ENCODE assay signal across 19 cellular contexts in the genomic region with DNA sequence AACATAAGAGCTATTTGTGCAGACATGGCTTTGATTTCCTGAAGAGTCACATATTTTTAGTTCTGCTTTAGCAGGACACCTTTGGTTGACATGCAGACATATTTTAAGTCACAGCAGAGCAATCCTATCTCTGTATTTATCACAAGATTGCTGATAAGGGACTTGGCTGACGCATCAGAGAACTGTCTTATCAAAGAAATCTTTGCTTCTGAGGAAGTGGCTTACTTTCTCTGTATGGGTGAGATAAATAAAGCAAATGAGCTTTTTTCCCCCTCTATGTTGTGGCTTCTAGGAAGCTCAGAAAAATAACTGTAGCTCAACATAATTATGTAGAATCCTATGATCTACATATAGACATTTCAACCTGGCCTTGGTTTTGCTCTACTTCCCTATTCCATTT. TPM values are rescaled to one million over a fixed set of nuclear protein-coding genes. Genes with fewer than 3 reads are reported as not detected.
DNase-seq lines count a peak whose midpoint lies in the region; ATAC-seq, FAIRE-seq and TF ChIP-seq lines count a peak whose summit lies in the region.
"Not testable (repeated sequence)": the region's sequence is repeated elsewhere in the genome, so short reads cannot be mapped to it uniquely, and the experiment has no call there.
"Had no signal": no experiment of that assay in that cellular context is flagged by ENCODE, and none has a peak within 500 bp of the region (broad histone marks: within the 10 kb centered on the region; RNA-seq: fewer than 3 reads in every experiment).

No MANE protein-coding gene starts in this region.

- H3K79me2 ChIP-seq in K562 (ENCODE audit: control insufficient read depth, insufficient read depth, low read length): not testable (repeated sequence)

- H3K4me3 Mint-ChIP-seq in CD4-positive, alpha-beta T cell; activated T-cell treated with anti-CD3 and anti-CD28 coated beads, Interleukin-2, amount 50 U/mL, for 72 hours: not testable (repeated sequence)

- not testable (repeated sequence) for TF ChIP-seq POLR2A in K562 (conservative IDR thresholded peaks at IDR 0.05)

- intact Hi-C loops in CD4-positive, alpha-beta T cell (cut with DNase I, micrococcal nuclease): loop anchor here (5.0 to 10.0 kb wide), 6 partner anchors 125 to 828 kb away; partner anchors contain the start of genes ELK1 (in 2 of the 2), UBA1 (in 2 of the 2) and UXT (in 2 of the 2)
- intact Hi-C loops in K562 (cut with micrococcal nuclease): not testable (repeated sequence)
- intact Hi-C loops in pancreas (cut with DNase I): loop anchor here in 1 of 3 donors (10.0 kb wide), 1 partner anchor 175 kb away; no protein-coding TSS in a partner anchor

- TF ChIP-seq CTCF in CD4-positive, alpha-beta T cell (IDR thresholded peaks at IDR 0.05); K562 (IDR thresholded peaks at IDR 0.05 in 2 of 3, conservative IDR thresholded peaks at IDR 0.05 in 1 of 3; ENCODE audit: insufficient read depth in 2 of 3, low read depth in 1 of 3, low read length in 3 of 3); pancreas (IDR thresholded peaks at IDR 0.05): not testable (repeated sequence)

- not testable (repeated sequence) for H4K20me1 ChIP-seq in K562 (replicated peaks; ENCODE audit: control insufficient read depth, insufficient read depth, low read length)

- TF ChIP-seq RAD21 in K562 (CRISPR knock-in tag; conservative IDR thresholded peaks at IDR 0.05 in 1 of 2, IDR thresholded peaks at IDR 0.05 in 1 of 2): not testable (repeated sequence)

- in situ Hi-C loops in K562 (cut with MboI): loop anchor here (10.0 kb wide), 1 partner anchor 195 kb away; no protein-coding TSS in a partner anchor

- H3K9ac ChIP-seq in K562 (ENCODE audit: insufficient read depth in 1 of 2, low read depth in 2 of 2, low read length in 2 of 2): not testable (repeated sequence)

- H3K9me3 ChIP-seq in CD4-positive, alpha-beta T cell (ENCODE audit: control insufficient read depth, low read length); K562 (replicated peaks; ENCODE audit: control insufficient read depth, insufficient read depth, low read depth, low read length); pancreas: not testable (repeated sequence)

- not testable (repeated sequence) for DNase-seq in CD4-positive, alpha-beta T cell; GM18507 (ENCODE audit: extremely low spot score, insufficient read length, low read depth); activated T-cell treated with anti-CD3 and anti-CD28 coated beads, Interleukin-2, amount 50 U/mL, for 72 hours; K562 (ENCODE audit: extremely low read depth in 1 of 4, low spot score in 3 of 4); pancreas

- H3K4me3 ChIP-seq in K562, pancreas: not testable (repeated sequence)

- not testable (repeated sequence) for H3K4me2 ChIP-seq in K562 (ENCODE audit: insufficient read depth, low read length)

- H3K9me3 Mint-ChIP-seq in CD4-positive, alpha-beta T cell; activated T-cell treated with anti-CD3 and anti-CD28 coated beads, Interleukin-2, amount 50 U/mL, for 72 hours: not testable (repeated sequence)

- FAIRE-seq in GM18507 (lab: Jason Lieb, UNC): peak; percentile 84
- peak; percentile 44 for FAIRE-seq in K562 (lab: Jason Lieb, UNC)
- FAIRE-seq in endometrium (lab: Jason Lieb, UNC): peak; percentile 70
- peak; percentile 95 for FAIRE-seq in pancreas (lab: Jason Lieb, UNC)

- H3K36me3 Mint-ChIP-seq in CD4-positive, alpha-beta T cell (ENCODE audit: low read depth); activated T-cell treated with anti-CD3 and anti-CD28 coated beads, Interleukin-2, amount 50 U/mL, for 72 hours (ENCODE audit: insufficient read depth in 2 of 2): not testable (repeated sequence)

- not testable (repeated sequence) for TF ChIP-seq EP300 in K562 (IDR thresholded peaks at IDR 0.05; ENCODE audit: low read length)

- peak; percentile 67 for ATAC-seq in CD4-positive, alpha-beta T cell (ENCODE audit: poor library complexity)
- peak; percentile 33 to 37 for ATAC-seq in activated CD4-positive, CD25-positive, alpha-beta regulatory T cell treated with anti-CD3 and anti-CD28 coated beads, Interleukin-2, amount 50 U/mL, for 24 hours
- ATAC-seq in activated T-cell treated with anti-CD3 and anti-CD28 coated beads, Interleukin-2, amount 50 U/mL, for 72 hours (replicated peaks in 1 of 2): peak; percentile 66 to 72
- not testable (repeated sequence) for ATAC-seq in K562, pancreas

- BruUV-seq in K562 (replicated peaks; lab: Mats Ljungman, UMichigan): not testable (repeated sequence)

- not testable (repeated sequence) for H3K27me3 Mint-ChIP-seq in CD4-positive, alpha-beta T cell; activated T-cell treated with anti-CD3 and anti-CD28 coated beads, Interleukin-2, amount 50 U/mL, for 72 hours (ENCODE audit: low read depth)

- not testable (repeated sequence) for H3K27me3 ChIP-seq in CD4-positive, alpha-beta T cell (ENCODE audit: control insufficient read depth, insufficient read depth, low read length); K562 (ENCODE audit: control insufficient read depth in 2 of 2, insufficient read depth in 2 of 2, low read length in 2 of 2); pancreas

- H2AFZ ChIP-seq in K562 (ENCODE audit: low read depth, low read length): not testable (repeated sequence)

- H3K4me1 Mint-ChIP-seq in CD4-positive, alpha-beta T cell (ENCODE audit: low read depth): peaks cover 14% of the 10 kb centered on the region
- not testable (repeated sequence) for H3K4me1 Mint-ChIP-seq in activated T-cell treated with anti-CD3 and anti-CD28 coated beads, Interleukin-2, amount 50 U/mL, for 72 hours (ENCODE audit: low read depth)

- not testable (repeated sequence) for H3K36me3 ChIP-seq in K562 (ENCODE audit: control insufficient read depth, insufficient read depth, low read length); pancreas

- CTCF ChIA-PET in CD4-positive, alpha-beta T cell (lab: Charles Lee); K562 (lab: Yijun Ruan, JAX; ENCODE audit: low intra/inter-chr PET ratio): not testable (repeated sequence)

- not testable (repeated sequence) for H3K27ac Mint-ChIP-seq in CD4-positive, alpha-beta T cell; activated T-cell treated with anti-CD3 and anti-CD28 coated beads, Interleukin-2, amount 50 U/mL, for 72 hours

- WGBS in K562 (ENCODE audit: insufficient coverage, low coverage, missing lambda C conversion rate): no CpG with 5 or more reads among the region's 1 CpG
- no CpG with 5 or more reads among the region's 1 CpG for WGBS in pancreas, 2 donors

- H3K9me1 ChIP-seq in K562 (ENCODE audit: control insufficient read depth, insufficient read depth, low read length): not testable (repeated sequence)

- H3K27ac ChIP-seq in CD4-positive, alpha-beta T cell (ENCODE audit: low read depth, low read length); K562 (ENCODE audit: extremely low read depth, low read depth, low read length); pancreas: not testable (repeated sequence)

- not testable (repeated sequence) for H3K4me1 ChIP-seq in K562 (replicated peaks in 1 of 2; ENCODE audit: control insufficient read depth in 2 of 2, insufficient read depth in 2 of 2, low read length in 2 of 2); pancreas

- POLR2A ChIA-PET in CD4-positive, alpha-beta T cell (lab: Charles Lee); K562 (lab: Yijun Ruan, JAX): not testable (repeated sequence)

RNA-seq across cellular contexts. Expression of gene SPACA5, which starts 13.1 kb away (rescaled TPM):
- not detected for total RNA-seq in CD4-positive, alpha-beta T cell
- total RNA-seq in activated T-cell treated with anti-CD3 and anti-CD28 coated beads, Interleukin-2, amount 50 U/mL, for 72 hours: not detected
- not detected in 2 replicates for total RNA-seq in K562 (2011; cell fraction: chromatin; rRNA removed; ENCODE audit: low replicate concordance)
- total RNA-seq in K562 (2011; cell fraction: nucleolus; rRNA removed): not detected in 2 replicates
- total RNA-seq in K562 (2011; cell fraction: nucleoplasm; rRNA removed): not detected in 2 replicates
- total RNA-seq in K562 (2014; rRNA removed): not detected in 2 replicates
- total RNA-seq in K562 (2014; rRNA removed; fragmentation: Illumina TruSeq; extraction: Trizol): not detected in 2 replicates
- not detected in 2 replicates for total RNA-seq in K562 (2015; rRNA removed; fragmentation: Illumina TruSeq; extraction: Trizol)
- not detected in 2 replicates for total RNA-seq in K562 (2021)
- polyA plus RNA-seq in K562 (2011; rRNA removed): not detected in 2 replicates
- not detected in 2 replicates for polyA plus RNA-seq in K562 (2011; cell fraction: cytosol; rRNA removed)
- not detected in 2 replicates for polyA plus RNA-seq in K562 (2011; cell fraction: nucleus; rRNA removed)
- not detected in 2 replicates for polyA plus RNA-seq in K562 (2012)
- not detected in 2 replicates for polyA plus RNA-seq in K562 (2014; fragmentation: Illumina TruSeq; extraction: Trizol)
- polyA plus RNA-seq in K562 (2014; fragmentation: Nextera tagmentation; extraction: Ambion mirVana): not detected
- not detected in 2 replicates for polyA plus RNA-seq in K562 (2014; rRNA removed)
- not detected in 2 replicates for polyA minus RNA-seq in K562 (2011; rRNA and poly(A)+ RNA removed)
- not detected in 2 replicates for polyA minus RNA-seq in K562 (2011; cell fraction: cytosol; rRNA and poly(A)+ RNA removed)
- not detected in 2 replicates for polyA minus RNA-seq in K562 (2011; cell fraction: nucleus; rRNA and poly(A)+ RNA removed)
- not detected for total RNA-seq in pancreas
- polyA plus RNA-seq in pancreas: not detected
- total RNA-seq: A172; Caco-2; CD4-positive, alpha-beta memory T cell; GM23248; H9; HT-29; NCI-H460; PC-9; Right ventricle myocardium inferior; RPMI7951; SJCRH30 had no signal
- polyA plus RNA-seq: BJ; CD4-positive, alpha-beta memory T cell; GM23248 had no signal

RNA-seq across cellular contexts. Expression of gene ZNF182, which starts 16.1 kb away (rescaled TPM):
- 1 to 10 TPM; 4.8 to 5.0 TPM for total RNA-seq in CD4-positive, alpha-beta T cell
- 10 to 100 TPM in 1 of 2 donors, 1 to 10 TPM in 1; 9.1 to 11.4 TPM for total RNA-seq in activated T-cell treated with anti-CD3 and anti-CD28 coated beads, Interleukin-2, amount 50 U/mL, for 72 hours
- total RNA-seq in K562 (2011; cell fraction: chromatin; rRNA removed; ENCODE audit: low replicate concordance): 0.93 and 5.2 TPM in 2 replicates
- total RNA-seq in K562 (2011; cell fraction: nucleolus; rRNA removed): 0.83 and 1.6 TPM in 2 replicates
- 1.6 and 2.4 TPM in 2 replicates for total RNA-seq in K562 (2011; cell fraction: nucleoplasm; rRNA removed)
- total RNA-seq in K562 (2014; rRNA removed) (1.7 and 1.9 TPM in 2 replicates), K562 (2014; rRNA removed; fragmentation: Illumina TruSeq; extraction: Trizol) (4.7 and 4.8 TPM in 2 replicates), K562 (2015; rRNA removed; fragmentation: Illumina TruSeq; extraction: Trizol) (4.0 and 5.0 TPM in 2 replicates), K562 (2021) (2.8 and 3.5 TPM in 2 replicates), pancreas (1 to 10 TPM; 1.8 to 4.5 (median 2.6) TPM)
- polyA plus RNA-seq in K562 (2011; rRNA removed) (4.6 and 5.1 TPM in 2 replicates), K562 (2014; fragmentation: Illumina TruSeq; extraction: Trizol) (4.0 and 4.3 TPM in 2 replicates), K562 (2014; fragmentation: Nextera tagmentation; extraction: Ambion mirVana) (1 to 10 TPM in 1 of 2 experiments, under 1 TPM in 1; 0.59 to 1.4 TPM), K562 (2014; rRNA removed) (2.8 and 3.9 TPM in 2 replicates), pancreas (1 to 10 TPM; 3.4 to 6.2 TPM)
- polyA plus RNA-seq in K562 (2011; cell fraction: cytosol; rRNA removed): 0.55 and 1.9 TPM in 2 replicates
- 4.4 and 6.6 TPM in 2 replicates for polyA plus RNA-seq in K562 (2011; cell fraction: nucleus; rRNA removed)
- polyA plus RNA-seq in K562 (2012): 2.1 and 2.7 TPM in 2 replicates
- polyA minus RNA-seq in K562 (2011; rRNA and poly(A)+ RNA removed): 3.7 and 6.4 TPM in 2 replicates
- polyA minus RNA-seq in K562 (2011; cell fraction: cytosol; rRNA and poly(A)+ RNA removed): 1.9 TPM in 2 replicates
- 1.1 and 2.8 TPM in 2 replicates for polyA minus RNA-seq in K562 (2011; cell fraction: nucleus; rRNA and poly(A)+ RNA removed)

RNA-seq across cellular contexts. Expression of gene ZNF630, which starts 51.5 kb away (rescaled TPM):
- total RNA-seq in CD4-positive, alpha-beta T cell: 1 to 10 TPM; 1.2 to 1.9 TPM
- 1 to 10 TPM; 2.3 to 3.4 TPM for total RNA-seq in activated T-cell treated with anti-CD3 and anti-CD28 coated beads, Interleukin-2, amount 50 U/mL, for 72 hours
- 0.25 and 1.2 TPM in 2 replicates for total RNA-seq in K562 (2011; cell fraction: chromatin; rRNA removed; ENCODE audit: low replicate concordance)
- 0.39 TPM in 1 of 2 replicates, not detected in the other for total RNA-seq in K562 (2011; cell fraction: nucleolus; rRNA removed)
- 0.22 TPM in 1 of 2 replicates, not detected in the other for total RNA-seq in K562 (2011; cell fraction: nucleoplasm; rRNA removed)
- 0.14 and 0.20 TPM in 2 replicates for total RNA-seq in K562 (2014; rRNA removed)
- 0.41 and 0.55 TPM in 2 replicates for total RNA-seq in K562 (2014; rRNA removed; fragmentation: Illumina TruSeq; extraction: Trizol)
- 0.45 and 1.1 TPM in 2 replicates for total RNA-seq in K562 (2015; rRNA removed; fragmentation: Illumina TruSeq; extraction: Trizol)
- 0.27 and 0.29 TPM in 2 replicates for total RNA-seq in K562 (2021)
- 0.06 and 0.60 TPM in 2 replicates for polyA plus RNA-seq in K562 (2011; rRNA removed)
- polyA plus RNA-seq in K562 (2011; cell fraction: cytosol; rRNA removed): 0.04 and 0.25 TPM in 2 replicates
- polyA plus RNA-seq in K562 (2011; cell fraction: nucleus; rRNA removed): 0.09 and 0.76 TPM in 2 replicates
- 0.42 and 1.1 TPM in 2 replicates for polyA plus RNA-seq in K562 (2012)
- polyA plus RNA-seq in K562 (2014; fragmentation: Illumina TruSeq; extraction: Trizol): 0.35 and 0.67 TPM in 2 replicates
- under 1 TPM; 0.17 to 0.34 TPM for polyA plus RNA-seq in K562 (2014; fragmentation: Nextera tagmentation; extraction: Ambion mirVana)
- 0.18 and 0.37 TPM in 2 replicates for polyA plus RNA-seq in K562 (2014; rRNA removed)
- 0.33 TPM in 1 of 2 replicates, not detected in the other for polyA minus RNA-seq in K562 (2011; rRNA and poly(A)+ RNA removed)
- polyA minus RNA-seq in K562 (2011; cell fraction: cytosol; rRNA and poly(A)+ RNA removed): not detected in 2 replicates
- 0.13 and 0.33 TPM in 2 replicates for polyA minus RNA-seq in K562 (2011; cell fraction: nucleus; rRNA and poly(A)+ RNA removed)
- total RNA-seq in pancreas: 1 to 10 TPM; 1.3 to 2.9 (median 1.7) TPM
- 1 to 10 TPM; 1.3 to 1.5 TPM for polyA plus RNA-seq in pancreas
